ENCODE assay signal across 1 cellular context in genomic region chr19:1670747-1671146, GRCh38.
A peak's percentile ranks its signal among the peaks of the same experiment; 100 is the strongest.
TF ChIP-seq lines count a peak whose summit lies in the region.
"Not testable (repeated sequence)": the region's sequence is repeated elsewhere in the genome, so short reads cannot be mapped to it uniquely, and the experiment has no call there.

No MANE protein-coding gene starts in this region.

TF ChIP-seq in K562, 482 proteins besides CTCF, POLR2A, EP300 and RAD21 (continued from another document):
- 0 out of 4 replicates have a peak, but pooled peaks of 1 of the 2 experiments have one; percentile 28 for TF ChIP-seq MNT (conservative IDR thresholded peaks at IDR 0.05)
- 0 out of 2 replicates have a peak, but pooled peaks have one; percentile 38 for TF ChIP-seq USF1 (CRISPR knock-in tag; IDR thresholded peaks at IDR 0.05)
- peak; percentile 62 for TF ChIP-seq CEBPG (CRISPR knock-in tag; IDR thresholded peaks at IDR 0.05)
- TF ChIP-seq CEBPG (tag; conservative IDR thresholded peaks at IDR 0.05 in 1 of 2, IDR thresholded peaks at IDR 0.05 in 1 of 2), result not testable (repeated sequence)
TF ChIP-seq in K562: peak in this region for 5; not testable (repeated sequence) for 477.
